Comparison of ENCODE assay signal across 22 cellular contexts in the genomic region with DNA sequence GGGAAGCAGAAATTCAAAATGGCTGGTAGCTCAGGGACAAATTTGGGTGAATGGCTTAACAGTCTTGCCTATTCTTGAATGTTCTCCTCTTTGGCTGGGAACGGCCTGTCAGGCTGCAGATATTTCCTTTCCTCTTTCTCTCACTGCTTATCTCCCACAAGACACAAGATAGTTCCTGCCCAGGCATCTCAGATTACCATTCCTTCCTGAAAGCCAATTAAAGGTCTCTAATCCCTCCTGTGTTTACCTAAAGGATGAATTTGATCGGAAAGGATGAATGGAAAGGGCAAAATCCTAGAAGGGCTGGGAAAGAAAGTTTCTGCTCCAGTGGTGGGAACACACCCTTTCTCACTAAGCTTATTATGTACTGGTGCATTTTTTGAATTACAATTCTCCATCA.
A peak's percentile ranks its signal among the peaks of the same experiment; 100 is the strongest.
DNase-seq lines count a peak whose midpoint lies in the region; ATAC-seq and TF ChIP-seq lines count a peak whose summit lies in the region.
"Had no signal": no experiment of that assay in that cellular context is flagged by ENCODE, and none has a peak within 500 bp of the region (broad histone marks: within the 10 kb centered on the region; RNA-seq: fewer than 3 reads in every experiment).

No MANE protein-coding gene starts in this region.

- H3K4me3 ChIP-seq in mesodermal cell (ENCODE audit: extremely low read depth, insufficient read depth, low read length, poor library complexity, severe bottlenecking) (no peak overlapping the region), coronary artery (no peak overlapping the region), stomach (no peak overlapping the region)
- H3K4me3 ChIP-seq: breast epithelium, dorsolateral prefrontal cortex, GM23248, thoracic aorta had no signal

- TF ChIP-seq CTCF in chondrocyte (IDR thresholded peaks at IDR 0.05): no peak
- TF ChIP-seq CTCF in coronary artery (IDR thresholded peaks at IDR 0.05): no peak
- TF ChIP-seq CTCF in stomach (IDR thresholded peaks at IDR 0.05): no peak

- peaks cover 5% of the 10 kb centered on the region for H3K36me3 Mint-ChIP-seq in chondrocyte (ENCODE audit: low read depth)
- H3K36me3 Mint-ChIP-seq: activated naive CD8-positive, alpha-beta T cell treated with anti-CD3 and anti-CD28 coated beads, Interleukin-2, amount 10 ng/mL, durations not matched to agents 7 days and 5 days; memory B cell; naive thymus-derived CD4-positive, alpha-beta T cell; stimulated activated naive B cell treated with anti-CD40 and anti-IgM and Interleukin-4, amounts not matched to agents 10 μg/mL and 1 μg/mL and 100 μg/mL, for 72 hours had no signal

- H3K4me1 Mint-ChIP-seq in chondrocyte (ENCODE audit: low read depth): peaks cover 19% of the 10 kb centered on the region
- H3K4me1 Mint-ChIP-seq: activated CD4-positive, alpha-beta T cell treated with anti-CD3 and anti-CD28 coated beads, Interleukin-2, amount 10 ng/mL, durations not matched to agents 24 days and 14 days; activated naive CD8-positive, alpha-beta T cell treated with anti-CD3 and anti-CD28 coated beads, Interleukin-2, amount 10 ng/mL, durations not matched to agents 7 days and 5 days; memory B cell; naive thymus-derived CD4-positive, alpha-beta T cell; stimulated activated naive B cell treated with anti-CD40 and anti-IgM and Interleukin-4, amounts not matched to agents 10 μg/mL and 1 μg/mL and 100 μg/mL, for 72 hours had no signal

- DNase-seq in GDM1 (lab: John Stamatoyannopoulos, UW) (peak; percentile 12), NCI-H82 treated with DMSO at 0.1 percent for 48 hours (lab: John Stamatoyannopoulos, UW; ENCODE audit: unreplicated experiment) (peak; percentile 86), chondrocyte (ENCODE audit: low spot score) (no peak), coronary artery (ENCODE audit: low spot score) (no peak), stomach (no peak)
- DNase-seq: activated CD4-positive, alpha-beta T cell treated with anti-CD3 and anti-CD28 coated beads, Interleukin-2, amount 10 ng/mL, durations not matched to agents 24 days and 14 days; activated naive CD8-positive, alpha-beta T cell treated with anti-CD3 and anti-CD28 coated beads, Interleukin-2, amount 10 ng/mL, durations not matched to agents 7 days and 5 days; dorsolateral prefrontal cortex; GM23248; Karpas-422; naive thymus-derived CD4-positive, alpha-beta T cell; NCI-H1930; NCI-H510A; stimulated activated CD4-positive, alpha-beta T cell treated with anti-CD3 and anti-CD28 coated beads, Interleukin-2, amount 100 ng/mL, for 24 hours; stimulated activated naive B cell treated with anti-CD40 and anti-IgM and Interleukin-4, amounts not matched to agents 10 μg/mL and 1 μg/mL and 100 μg/mL, for 72 hours; SW 1271 had no signal

- no peak for TF ChIP-seq POLR2A in stomach (IDR thresholded peaks at IDR 0.05)

- H3K9me3 ChIP-seq in mesodermal cell (ENCODE audit: control insufficient read depth, low read length) (no peaks in the 10 kb centered on the region), stomach (no peaks in the 10 kb centered on the region)
- H3K9me3 ChIP-seq: breast epithelium, thoracic aorta had no signal

- H3K4me1 ChIP-seq in mesodermal cell (ENCODE audit: control insufficient read depth, insufficient read depth, low read length, poor library complexity, severe bottlenecking) (peaks cover 9% of the 10 kb centered on the region), stomach (no peaks in the 10 kb centered on the region)
- H3K4me1 ChIP-seq: breast epithelium had no signal

- H3K27me3 ChIP-seq in stomach: no peaks in the 10 kb centered on the region
- H3K27me3 ChIP-seq: breast epithelium, dorsolateral prefrontal cortex had no signal

- no peak overlapping the region for H3K4me3 Mint-ChIP-seq in chondrocyte (ENCODE audit: unreplicated experiment)
- H3K4me3 Mint-ChIP-seq: activated CD4-positive, alpha-beta T cell treated with anti-CD3 and anti-CD28 coated beads, Interleukin-2, amount 10 ng/mL, durations not matched to agents 24 days and 14 days; activated naive CD8-positive, alpha-beta T cell treated with anti-CD3 and anti-CD28 coated beads, Interleukin-2, amount 10 ng/mL, durations not matched to agents 7 days and 5 days; memory B cell; naive thymus-derived CD4-positive, alpha-beta T cell; stimulated activated naive B cell treated with anti-CD40 and anti-IgM and Interleukin-4, amounts not matched to agents 10 μg/mL and 1 μg/mL and 100 μg/mL, for 72 hours had no signal

- peak overlapping the region; percentile 68 for H3K27ac Mint-ChIP-seq in chondrocyte (ENCODE audit: unreplicated experiment)
- H3K27ac Mint-ChIP-seq: activated CD4-positive, alpha-beta T cell treated with anti-CD3 and anti-CD28 coated beads, Interleukin-2, amount 10 ng/mL, durations not matched to agents 24 days and 14 days; activated naive CD8-positive, alpha-beta T cell treated with anti-CD3 and anti-CD28 coated beads, Interleukin-2, amount 10 ng/mL, durations not matched to agents 7 days and 5 days; memory B cell; naive thymus-derived CD4-positive, alpha-beta T cell; progenitor cell of endocrine pancreas; stimulated activated naive B cell treated with anti-CD40 and anti-IgM and Interleukin-4, amounts not matched to agents 10 μg/mL and 1 μg/mL and 100 μg/mL, for 72 hours had no signal

- H3K36me3 ChIP-seq in mesodermal cell (ENCODE audit: control insufficient read depth, insufficient read depth, low read length): no peaks in the 10 kb centered on the region
- H3K36me3 ChIP-seq in stomach: no peaks in the 10 kb centered on the region
- H3K36me3 ChIP-seq: breast epithelium, thoracic aorta had no signal

- 43 to 80% methylated on average over 1 of the region's 2 CpGs for WGBS in mesodermal cell (ENCODE audit: insufficient coverage in 2 of 2), 2 experiments
- WGBS in stomach, 5 donors: 32 to 59% (median 49%) methylated on average over 2 of the region's 2 CpGs

- TF ChIP-seq EP300 in stomach (IDR thresholded peaks at IDR 0.05): no peak

- intact Hi-C loops in stomach (cut with DNase I; ENCODE audit: low total_unique reads): no loop called here

- H3K9me3 Mint-ChIP-seq in chondrocyte (ENCODE audit: low read depth): no peaks in the 10 kb centered on the region
- H3K9me3 Mint-ChIP-seq: activated naive CD8-positive, alpha-beta T cell treated with anti-CD3 and anti-CD28 coated beads, Interleukin-2, amount 10 ng/mL, durations not matched to agents 7 days and 5 days had no signal

- ATAC-seq in SK-N-SH treated with all-trans-retinoic acid at 6 μM for 48 hours: no peak
- ATAC-seq: naive thymus-derived CD4-positive, alpha-beta T cell; stimulated activated naive B cell treated with anti-CD40 and anti-IgM and Interleukin-4, amounts not matched to agents 10 μg/mL and 1 μg/mL and 100 μg/mL, for 72 hours had no signal

- H3K27ac ChIP-seq in mesodermal cell (ENCODE audit: low read depth, low read length, severe bottlenecking) (peak overlapping the region; percentile 37), coronary artery (no peak overlapping the region), stomach (no peak overlapping the region)
- H3K27ac ChIP-seq: breast epithelium, dorsolateral prefrontal cortex, GM23248, thoracic aorta had no signal

- no peaks in the 10 kb centered on the region for H3K27me3 Mint-ChIP-seq in chondrocyte (ENCODE audit: low read depth)
- H3K27me3 Mint-ChIP-seq: activated CD4-positive, alpha-beta T cell treated with anti-CD3 and anti-CD28 coated beads, Interleukin-2, amount 10 ng/mL, durations not matched to agents 24 days and 14 days; memory B cell had no signal

TF ChIP-seq in SK-N-SH treated with all-trans-retinoic acid at 6 μM for 48 hours, 23 proteins besides CTCF, POLR2A, EP300 and RAD21 (continues in another document):
- TF ChIP-seq ESRRG (CRISPR knock-in tag; IDR thresholded peaks at IDR 0.05): no peak
- TF ChIP-seq PPARA (CRISPR knock-in tag; IDR thresholded peaks at IDR 0.05; ENCODE audit: borderline replicate concordance): no peak
- TF ChIP-seq, protein P1, sequence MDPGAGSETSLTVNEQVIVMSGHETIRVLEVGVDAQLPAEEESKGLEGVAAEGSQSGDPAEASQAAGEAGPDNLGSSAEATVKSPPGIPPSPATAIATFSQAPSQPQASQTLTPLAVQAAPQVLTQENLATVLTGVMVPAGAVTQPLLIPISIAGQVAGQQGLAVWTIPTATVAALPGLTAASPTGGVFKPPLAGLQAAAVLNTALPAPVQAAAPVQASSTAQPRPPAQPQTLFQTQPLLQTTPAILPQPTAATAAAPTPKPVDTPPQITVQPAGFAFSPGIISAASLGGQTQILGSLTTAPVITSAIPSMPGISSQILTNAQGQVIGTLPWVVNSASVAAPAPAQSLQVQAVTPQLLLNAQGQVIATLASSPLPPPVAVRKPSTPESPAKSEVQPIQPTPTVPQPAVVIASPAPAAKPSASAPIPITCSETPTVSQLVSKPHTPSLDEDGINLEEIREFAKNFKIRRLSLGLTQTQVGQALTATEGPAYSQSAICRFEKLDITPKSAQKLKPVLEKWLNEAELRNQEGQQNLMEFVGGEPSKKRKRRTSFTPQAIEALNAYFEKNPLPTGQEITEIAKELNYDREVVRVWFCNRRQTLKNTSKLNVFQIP (CRISPR knock-in tag; IDR thresholded peaks at IDR 0.05; ENCODE audit: borderline replicate concordance, low read depth): no peak
- TF ChIP-seq, protein P2, sequence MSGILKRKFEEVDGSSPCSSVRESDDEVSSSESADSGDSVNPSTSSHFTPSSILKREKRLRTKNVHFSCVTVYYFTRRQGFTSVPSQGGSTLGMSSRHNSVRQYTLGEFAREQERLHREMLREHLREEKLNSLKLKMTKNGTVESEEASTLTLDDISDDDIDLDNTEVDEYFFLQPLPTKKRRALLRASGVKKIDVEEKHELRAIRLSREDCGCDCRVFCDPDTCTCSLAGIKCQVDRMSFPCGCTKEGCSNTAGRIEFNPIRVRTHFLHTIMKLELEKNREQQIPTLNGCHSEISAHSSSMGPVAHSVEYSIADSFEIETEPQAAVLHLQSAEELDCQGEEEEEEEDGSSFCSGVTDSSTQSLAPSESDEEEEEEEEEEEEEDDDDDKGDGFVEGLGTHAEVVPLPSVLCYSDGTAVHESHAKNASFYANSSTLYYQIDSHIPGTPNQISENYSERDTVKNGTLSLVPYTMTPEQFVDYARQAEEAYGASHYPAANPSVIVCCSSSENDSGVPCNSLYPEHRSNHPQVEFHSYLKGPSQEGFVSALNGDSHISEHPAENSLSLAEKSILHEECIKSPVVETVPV (CRISPR knock-in tag; IDR thresholded peaks at IDR 0.05): no peak
- no peak for TF ChIP-seq SNAI2 (CRISPR knock-in tag; IDR thresholded peaks at IDR 0.05)
- TF ChIP-seq ZNF70 (CRISPR knock-in tag; IDR thresholded peaks at IDR 0.05): no peak

Comparison
In these comparisons a context has a peak if more than half of its experiments do, and no peak if none do; other contexts are left out.
1. DNase-seq: peak in GDM1 (single experiment) and NCI-H82 treated with DMSO at 0.1 percent for 48 hours (single experiment); none in chondrocyte (single experiment), coronary artery (single experiment) and stomach (single experiment).